In the genomic region with DNA sequence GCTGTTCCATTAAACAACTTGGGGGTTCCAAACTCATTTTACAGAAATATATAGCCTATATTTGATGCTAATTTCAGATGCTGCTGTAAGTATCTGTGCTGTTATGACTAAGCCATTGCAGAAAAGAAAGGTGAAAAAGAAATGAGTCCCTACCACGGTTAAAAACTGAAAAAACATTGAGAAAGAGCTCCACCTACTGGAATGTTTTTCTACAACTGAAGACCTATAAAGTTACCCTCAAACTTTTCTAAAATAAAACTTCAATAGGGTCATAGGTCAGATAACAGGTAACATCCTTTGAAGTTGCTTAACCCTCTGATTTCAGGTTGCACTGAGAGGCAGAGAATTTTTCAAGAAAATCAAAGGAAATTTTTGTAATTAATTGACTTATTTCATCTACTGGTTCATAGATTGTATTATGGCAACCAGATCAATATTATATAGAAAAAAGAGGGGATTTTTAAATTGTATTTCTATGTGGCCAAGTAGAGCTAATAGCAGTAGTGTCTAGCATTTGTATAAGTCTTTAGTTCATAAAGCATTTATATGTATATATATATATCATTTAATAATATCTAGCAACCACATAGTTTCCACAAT, we compare ENCODE assay signal across 9 cellular contexts.
DNase-seq lines count a peak whose midpoint lies in the region; ATAC-seq and TF ChIP-seq lines count a peak whose summit lies in the region.
"Had no signal": no experiment of that assay in that cellular context is flagged by ENCODE, and none has a peak within 500 bp of the region (broad histone marks: within the 10 kb centered on the region; RNA-seq: fewer than 3 reads in every experiment).

No MANE protein-coding gene starts in this region.

- H3F3A ChIP-seq in DOHH2 (ENCODE audit: control insufficient read depth, insufficient read depth) = no peaks in the 10 kb centered on the region
- no peaks in the 10 kb centered on the region for H3F3A ChIP-seq in Loucy (ENCODE audit: low read depth)

- ATAC-seq in GM21423 (IDR thresholded peaks at IDR 0.05; ENCODE audit: unreplicated experiment) = peak; percentile 55

- DNase-seq in adrenal gland (no peak), nephron progenitor cell (no peak), cerebellar nuclear complex (lab: John Stamatoyannopoulos, UW) (no peak), suprapubic skin (ENCODE audit: low spot score in 2 of 2) (no peak), activated gamma-delta T cell (lab: John Stamatoyannopoulos, UW) (no peak)

- TF ChIP-seq CTCF in DOHH2 (IDR thresholded peaks at IDR 0.05; ENCODE audit: low read depth, low read length, poor library complexity, severe bottlenecking) (peak; percentile 66), Loucy (conservative IDR thresholded peaks at IDR 0.05; ENCODE audit: low read length) (peak; percentile 75), adrenal gland (IDR thresholded peaks at IDR 0.05) (peak in 5 of 6 experiments; percentile 33 to 61 (median 41)), nephron progenitor cell (IDR thresholded peaks at IDR 0.05) (peak; percentile 57), suprapubic skin (IDR thresholded peaks at IDR 0.05) (no peak)

- H2AFZ ChIP-seq in Loucy (ENCODE audit: low read length) = no peak overlapping the region

- intact Hi-C loops in adrenal gland (cut with DNase I) = no loop called here

- H3K27me3 Mint-ChIP-seq in nephron progenitor cell (ENCODE audit: low read depth, poor library complexity) = peaks cover 3% of the 10 kb centered on the region

- no peaks in the 10 kb centered on the region for H3K4me1 Mint-ChIP-seq in nephron progenitor cell

- H3K4me3 ChIP-seq in DOHH2 (ENCODE audit: low read length) (no peak overlapping the region), Loucy (ENCODE audit: low read length, poor library complexity, severe bottlenecking) (no peak overlapping the region), adrenal gland (no peak overlapping the region), suprapubic skin (no peak overlapping the region)
- H3K4me3 ChIP-seq: lung had no signal

- H4K20me1 ChIP-seq in DOHH2 (ENCODE audit: control insufficient read depth, insufficient read depth, low read depth, low read length) (no peaks in the 10 kb centered on the region), Loucy (ENCODE audit: insufficient read depth, low read length, poor library complexity, severe bottlenecking) (no peaks in the 10 kb centered on the region)

- TF ChIP-seq POLR2A in adrenal gland (IDR thresholded peaks at IDR 0.05) = no peak
- TF ChIP-seq POLR2A in suprapubic skin (IDR thresholded peaks at IDR 0.05) = no peak

- H3K4me1 ChIP-seq in DOHH2 (ENCODE audit: control insufficient read depth, low read length) = no peaks in the 10 kb centered on the region
- no peaks in the 10 kb centered on the region for H3K4me1 ChIP-seq in Loucy (ENCODE audit: insufficient read depth, low read length, poor library complexity, severe bottlenecking)
- H3K4me1 ChIP-seq in adrenal gland (replicated peaks in 1 of 2) = no peaks in the 10 kb centered on the region
- H3K4me1 ChIP-seq in suprapubic skin = no peaks in the 10 kb centered on the region

- no peaks in the 10 kb centered on the region for H3K36me3 ChIP-seq in DOHH2 (ENCODE audit: control insufficient read depth, low read length)
- H3K36me3 ChIP-seq in Loucy (ENCODE audit: insufficient read depth, low read length) = no peaks in the 10 kb centered on the region
- H3K36me3 ChIP-seq in adrenal gland (replicated peaks in 1 of 2) = no peaks in the 10 kb centered on the region
- H3K36me3 ChIP-seq in suprapubic skin = no peaks in the 10 kb centered on the region

- H3K27ac Mint-ChIP-seq in nephron progenitor cell = no peak overlapping the region

- H3K36me3 Mint-ChIP-seq in nephron progenitor cell (ENCODE audit: low read depth) = no peaks in the 10 kb centered on the region

- H3K9ac ChIP-seq in Loucy (ENCODE audit: low read depth, low read length, poor library complexity, severe bottlenecking) = no peak overlapping the region

- H3K79me2 ChIP-seq in DOHH2 (ENCODE audit: control insufficient read depth, low read length) (no peaks in the 10 kb centered on the region), Loucy (ENCODE audit: insufficient read depth, low read length) (no peaks in the 10 kb centered on the region)

- no peak for TF ChIP-seq EP300 in suprapubic skin (IDR thresholded peaks at IDR 0.05)

- WGBS in adrenal gland, 4 donors = 0% methylated on average over 1 of the region's 1 CpG
- 0% methylated on average over 1 of the region's 1 CpG for WGBS in suprapubic skin

- H3K9me2 ChIP-seq in DOHH2 (replicated peaks; ENCODE audit: control insufficient read depth, low read length) = no peaks in the 10 kb centered on the region
- H3K9me2 ChIP-seq in Loucy (replicated peaks; ENCODE audit: low read depth, low read length) = no peaks in the 10 kb centered on the region

- H3K4me3 Mint-ChIP-seq in nephron progenitor cell = no peak overlapping the region

- H3K9me3 ChIP-seq in DOHH2 (ENCODE audit: control insufficient read depth, insufficient read depth, low read length) = no peaks in the 10 kb centered on the region
- H3K9me3 ChIP-seq in Loucy (ENCODE audit: insufficient read depth, low read depth, low read length) = no peaks in the 10 kb centered on the region
- H3K9me3 ChIP-seq in adrenal gland (replicated peaks in 1 of 3) = no peaks in the 10 kb centered on the region
- H3K9me3 ChIP-seq in suprapubic skin = no peaks in the 10 kb centered on the region

- no peaks in the 10 kb centered on the region for H3K9me3 Mint-ChIP-seq in nephron progenitor cell

- H3K27ac ChIP-seq in DOHH2 (ENCODE audit: low read depth, low read length) = no peak overlapping the region
- no peak overlapping the region for H3K27ac ChIP-seq in adrenal gland
- H3K27ac ChIP-seq in suprapubic skin = no peak overlapping the region

- H3K27me3 ChIP-seq in DOHH2 (ENCODE audit: control insufficient read depth, low read length) = no peaks in the 10 kb centered on the region
- H3K27me3 ChIP-seq in Loucy (ENCODE audit: insufficient read depth, low read length, poor library complexity, severe bottlenecking) = no peaks in the 10 kb centered on the region
- H3K27me3 ChIP-seq in adrenal gland = no peaks in the 10 kb centered on the region
- no peaks in the 10 kb centered on the region for H3K27me3 ChIP-seq in suprapubic skin

- H3K4me2 ChIP-seq in DOHH2 (ENCODE audit: low read length) (no peak overlapping the region), Loucy (ENCODE audit: low read depth, low read length, poor library complexity, severe bottlenecking) (no peak overlapping the region)

Comparison
In these comparisons a context has a peak if more than half of its experiments do, and no peak if none do; other contexts are left out.
1. CTCF ChIP-seq: peak in DOHH2 (single experiment), Loucy (single experiment), adrenal gland (5 of 6) and nephron progenitor cell (single experiment); none in suprapubic skin (0 of 2).